In genomic region chr9:89554307-89554706, GRCh38 we compare ENCODE assay signal across 21 cellular contexts.
"Had no signal": no experiment of that assay in that cellular context is flagged by ENCODE, and none has a peak within 500 bp of the region (broad histone marks: within the 10 kb centered on the region; RNA-seq: fewer than 3 reads in every experiment).

No MANE protein-coding gene starts in this region.

- DNase-seq: effector memory CD8-positive, alpha-beta T cell; glutamatergic neuron; islet precursor cell; left ventricle myocardium inferior; lower lobe of right lung; mesendoderm; naive B cell; posterior cingulate gyrus; spleen; stimulated activated CD4-positive, alpha-beta T cell treated with anti-CD3 and anti-CD28 coated beads, Interleukin-15, amount 100 ng/mL, for 24 hours; stimulated activated CD4-positive, alpha-beta T cell treated with anti-CD3 and anti-CD28 coated beads, Interleukin-1b, Interleukin-23, amount 100 ng/mL, for 48 hours; stimulated activated CD4-positive, alpha-beta T cell treated with anti-CD3 and anti-CD28 coated beads, Interleukin-4, amount 100 ng/mL, for 24 hours; stimulated activated naive CD8-positive, alpha-beta T cell treated with anti-CD3 and anti-CD28 coated beads, Interleukin-15, Interleukin-2, amounts not matched to agents 100 U/mL and 50 U/mL, for 24 hours had no signal

- H3K4me3 Mint-ChIP-seq: effector memory CD8-positive, alpha-beta T cell; nephron; type B pancreatic cell had no signal

- H3K27me3 ChIP-seq: spleen, thyroid gland had no signal

- H3K36me3 ChIP-seq: esophagus muscularis mucosa, gastroesophageal sphincter, left ventricle myocardium inferior, lower lobe of right lung, spleen, suprapubic skin, thyroid gland had no signal

- H3K4me1 ChIP-seq: gastroesophageal sphincter, left ventricle myocardium inferior, suprapubic skin had no signal

- H3K9me3 ChIP-seq: esophagus muscularis mucosa, gastroesophageal sphincter, left ventricle myocardium inferior, lower lobe of right lung, spleen, suprapubic skin, thyroid gland had no signal

- H3K27ac Mint-ChIP-seq: effector memory CD8-positive, alpha-beta T cell; type B pancreatic cell had no signal

- ATAC-seq: effector memory CD8-positive, alpha-beta T cell; gastroesophageal sphincter; lower lobe of right lung; sciatic nerve; stimulated activated naive CD8-positive, alpha-beta T cell treated with anti-CD3 and anti-CD28 coated beads, Interleukin-15, Interleukin-2, amounts not matched to agents 100 U/mL and 50 U/mL, for 24 hours had no signal

- H3K36me3 Mint-ChIP-seq: naive B cell, type B pancreatic cell had no signal

- H3K27ac ChIP-seq: epithelial cell of prostate, esophagus muscularis mucosa, gastroesophageal sphincter, left ventricle myocardium inferior, lower lobe of right lung, suprapubic skin had no signal

- H3K4me3 ChIP-seq: esophagus muscularis mucosa, gastroesophageal sphincter, left ventricle myocardium inferior, lower lobe of right lung, spleen, suprapubic skin, thyroid gland had no signal

- H3K9me3 Mint-ChIP-seq: effector memory CD8-positive, alpha-beta T cell; naive B cell; nephron; type B pancreatic cell had no signal
